ENCODE assay signal across 17 cellular contexts in the genomic region with DNA sequence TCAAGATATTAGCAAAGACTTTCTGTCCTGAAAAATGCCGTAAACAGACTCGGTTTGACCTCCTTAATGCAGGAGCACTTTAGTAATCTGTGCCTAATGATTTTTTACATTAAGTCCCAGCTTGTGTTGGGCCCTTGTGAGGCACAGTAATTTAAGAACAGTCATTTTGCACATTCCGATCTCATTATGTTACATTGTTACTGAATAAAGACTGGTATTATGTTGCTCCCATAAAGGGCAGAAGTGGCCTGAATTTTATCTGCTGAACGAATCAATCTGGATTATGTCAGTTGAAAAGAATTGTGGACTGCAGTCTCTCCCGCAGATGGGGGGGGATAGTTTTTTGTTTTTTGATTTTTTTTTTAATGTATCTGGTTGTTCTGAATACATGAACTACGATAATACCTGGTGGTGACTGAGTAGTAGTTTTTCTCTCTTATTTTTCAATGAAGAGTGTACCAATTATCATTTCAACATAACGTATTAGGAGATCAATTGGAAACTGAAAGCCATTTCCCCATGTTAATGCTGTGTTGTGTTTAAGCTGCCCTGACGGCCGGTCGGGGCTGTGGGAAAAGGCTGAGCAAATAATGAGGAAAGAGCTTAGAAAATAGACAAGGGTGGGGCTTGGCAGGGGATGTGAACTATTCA.
DNase-seq lines count a peak whose midpoint lies in the region; ATAC-seq, FAIRE-seq and TF ChIP-seq lines count a peak whose summit lies in the region.
"Had no signal": no experiment of that assay in that cellular context is flagged by ENCODE, and none has a peak within 500 bp of the region (broad histone marks: within the 10 kb centered on the region; RNA-seq: fewer than 3 reads in every experiment).

No MANE protein-coding gene starts in this region.

- intact Hi-C loops in HepG2 (cut with micrococcal nuclease; ENCODE audit: unreplicated experiment) (no loop called here), Calu3 (cut with micrococcal nuclease; ENCODE audit: unreplicated experiment) (no loop called here), upper lobe of right lung (cut with DNase I) (no loop called here)

- no peak overlapping the region for H3K9ac ChIP-seq in HepG2 (ENCODE audit: insufficient read depth, low read depth, low read length)

- CTCF ChIA-PET in HepG2 (lab: Yijun Ruan, JAX; ENCODE audit: low intra/inter-chr PET ratio, low total read pairs) = no interaction called here
- CTCF ChIA-PET in Calu3 (lab: Charles Lee) = interaction anchor here (0.7 kb wide), 3 partner anchors 60 to 1547 kb away, joined by 3 read pairs; no protein-coding TSS in a partner anchor

- peaks cover 10% of the 10 kb centered on the region for H3K4me1 Mint-ChIP-seq in HFFc6 (ENCODE audit: low read depth)
- H3K4me1 Mint-ChIP-seq in Calu3 (ENCODE audit: low read depth, unreplicated experiment) = no peaks in the 10 kb centered on the region
- H3K4me1 Mint-ChIP-seq: stimulated activated naive CD8-positive, alpha-beta T cell treated with anti-CD3 and anti-CD28 coated beads, Interleukin-15, amount 100 ng/mL, for 72 hours had no signal

- H3K4me2 ChIP-seq in HepG2 (ENCODE audit: low read depth, low read length) = peak overlapping the region; percentile 37; the same call in 1 of the 2 replicates

- no peak for TF ChIP-seq EP300 in HepG2 (IDR thresholded peaks at IDR 0.05; ENCODE audit: low read depth in 2 of 2, low read length in 2 of 2)
- no peak for TF ChIP-seq EP300 in HepG2 (CRISPR knock-in tag; IDR thresholded peaks at IDR 0.05; ENCODE audit: borderline replicate concordance)

- H3K27ac ChIP-seq in WERI-Rb-1 = peak overlapping the region; percentile 60
- no peak overlapping the region for H3K27ac ChIP-seq in HepG2 (ENCODE audit: extremely low read length, insufficient read depth, low read length)
- peak overlapping the region; percentile 5 for H3K27ac ChIP-seq in substantia nigra (ENCODE audit: low read depth, low read length, poor library complexity, severe bottlenecking)
- H3K27ac ChIP-seq in upper lobe of right lung = no peak overlapping the region
- H3K27ac ChIP-seq in effector memory CD4-positive, alpha-beta T cell (ENCODE audit: insufficient read depth, low read length, poor library complexity, severe bottlenecking) = no peak overlapping the region

- TF ChIP-seq CTCF in HFFc6 (IDR thresholded peaks at IDR 0.05) = no peak
- no peak for TF ChIP-seq CTCF in WERI-Rb-1 (IDR thresholded peaks at IDR 0.05; ENCODE audit: low read depth, low read length)
- TF ChIP-seq CTCF in HepG2 (CRISPR knock-in tag; IDR thresholded peaks at IDR 0.05) = no peak
- TF ChIP-seq CTCF in Calu3 (IDR thresholded peaks at IDR 0.05; ENCODE audit: unreplicated experiment) = no peak
- no peak for TF ChIP-seq CTCF in upper lobe of right lung (IDR thresholded peaks at IDR 0.05)

- in situ Hi-C loops in HepG2 (cut with HindIII; ENCODE audit: extremely low pct_ligation_motif_present, low pct_unique_long_range_greater_than_20kb) = loop anchor here (25.0 kb wide), 1 partner anchor 925 kb away; no protein-coding TSS in a partner anchor

- no peak overlapping the region for H2AFZ ChIP-seq in HepG2 (ENCODE audit: low read length)

- DNase-seq in HFFc6 (no peak), WERI-Rb-1 (peak; percentile 67), HepG2 (ENCODE audit: low spot score) (peak; percentile 44), substantia nigra (lab: John Stamatoyannopoulos, UW) (peak in 2 of 49 donors; percentile 12 to 22), Calu3 (no peak), upper lobe of right lung (no peak)
- DNase-seq in effector memory CD4-positive, alpha-beta T cell = no peak
- DNase-seq: activated CD8-positive, alpha-beta memory T cell treated with anti-CD3 and anti-CD28 coated beads for 24 hours; cortex of kidney; kidney; NCI-H2029; posterior cingulate gyrus; stimulated activated CD4-positive, alpha-beta T cell treated with anti-CD3 and anti-CD28 coated beads, Interleukin-4, amount 100 ng/mL, for 4 hours; stimulated activated naive CD8-positive, alpha-beta T cell treated with anti-CD3 and anti-CD28 coated beads, Interleukin-15, amount 100 ng/mL, for 72 hours had no signal

- H4K20me1 ChIP-seq in HepG2 (ENCODE audit: insufficient read depth, low read length) = no peaks in the 10 kb centered on the region; the same call in 1 of the 2 replicates

- 29% methylated on average over 10 of the region's 10 CpGs for WGBS in HepG2 (ENCODE audit: low lambda C conversion rate)

- H3K36me3 ChIP-seq in WERI-Rb-1 = no peaks in the 10 kb centered on the region
- no peaks in the 10 kb centered on the region for H3K36me3 ChIP-seq in HepG2 (replicated peaks in 1 of 2; ENCODE audit: control insufficient read depth in 1 of 2, insufficient read depth in 2 of 2, low read length in 2 of 2)
- H3K36me3 ChIP-seq in upper lobe of right lung = no peaks in the 10 kb centered on the region
- H3K36me3 ChIP-seq in effector memory CD4-positive, alpha-beta T cell (ENCODE audit: control insufficient read depth, insufficient read depth, low read length) = no peaks in the 10 kb centered on the region

- TF ChIP-seq RAD21 in HepG2 (CRISPR knock-in tag; IDR thresholded peaks at IDR 0.05) = no peak

- ATAC-seq in HepG2 (peak; percentile 21; the same call in 1 of the 3 replicates), upper lobe of right lung (no peak)
- ATAC-seq: K562; stimulated activated naive CD8-positive, alpha-beta T cell treated with anti-CD3 and anti-CD28 coated beads, Interleukin-15, amount 100 ng/mL, for 72 hours had no signal

- H3K79me2 ChIP-seq in HepG2 (ENCODE audit: insufficient read depth, low read length) = no peaks in the 10 kb centered on the region

- H3K27me3 Mint-ChIP-seq in HFFc6 (ENCODE audit: insufficient read depth) (peaks cover 11% of the 10 kb centered on the region), Calu3 (ENCODE audit: unreplicated experiment) (peaks cover 34% of the 10 kb centered on the region)

- H3K4me1 ChIP-seq in HepG2 (ENCODE audit: insufficient read depth, low read length) = peaks cover 39% of the 10 kb centered on the region
- H3K4me1 ChIP-seq in upper lobe of right lung = no peaks in the 10 kb centered on the region
- no peaks in the 10 kb centered on the region for H3K4me1 ChIP-seq in effector memory CD4-positive, alpha-beta T cell (ENCODE audit: control insufficient read depth, insufficient read depth, low read length, poor library complexity, severe bottlenecking)

- H3K4me3 Mint-ChIP-seq in HFFc6 = peak overlapping the region; percentile 60
- H3K4me3 Mint-ChIP-seq in Calu3 (ENCODE audit: low read depth, unreplicated experiment) = no peak overlapping the region
- H3K4me3 Mint-ChIP-seq: activated naive CD8-positive, alpha-beta T cell; stimulated activated naive CD8-positive, alpha-beta T cell treated with anti-CD3 and anti-CD28 coated beads, Interleukin-15, amount 100 ng/mL, for 72 hours had no signal

- POLR2A ChIA-PET in HepG2 (lab: Yijun Ruan, JAX) = interaction anchor here (0.7 kb wide), 1 partner anchor 683 kb away, joined by 3 read pairs; no protein-coding TSS in a partner anchor

- FAIRE-seq in HepG2 (lab: Jason Lieb, UNC) = no peak
- FAIRE-seq: frontal cortex, K562, kidney had no signal

- H3K9me3 ChIP-seq in WERI-Rb-1 (ENCODE audit: severe bottlenecking) (no peaks in the 10 kb centered on the region), HepG2 (ENCODE audit: low read length) (no peaks in the 10 kb centered on the region), upper lobe of right lung (no peaks in the 10 kb centered on the region)
- no peaks in the 10 kb centered on the region for H3K9me3 ChIP-seq in effector memory CD4-positive, alpha-beta T cell (ENCODE audit: control insufficient read depth, low read length)

- H3K4me3 ChIP-seq in WERI-Rb-1 (ENCODE audit: low read depth, low read length) (peak overlapping the region; percentile 44), HepG2 (replicated peaks in 1 of 3; ENCODE audit: insufficient read depth in 1 of 3, low read depth in 2 of 3, low read length in 3 of 3) (no peak overlapping the region; a peak in 1 of 6 replicates), upper lobe of right lung (no peak overlapping the region)
- H3K4me3 ChIP-seq in effector memory CD4-positive, alpha-beta T cell (ENCODE audit: insufficient read depth, low read depth, low read length, poor library complexity, severe bottlenecking) = no peak overlapping the region
- H3K4me3 ChIP-seq: K562 had no signal

- no peaks in the 10 kb centered on the region for H3K27me3 ChIP-seq in WERI-Rb-1 (ENCODE audit: insufficient read depth, low read depth, severe bottlenecking)
- H3K27me3 ChIP-seq in HepG2 (ENCODE audit: control insufficient read depth in 1 of 2, insufficient read depth in 2 of 2, low read length in 2 of 2) = no peaks in the 10 kb centered on the region
- peaks cover 15% of the 10 kb centered on the region for H3K27me3 ChIP-seq in upper lobe of right lung
- peaks cover 4% of the 10 kb centered on the region for H3K27me3 ChIP-seq in effector memory CD4-positive, alpha-beta T cell (replicated peaks; ENCODE audit: control insufficient read depth, insufficient read depth, low read length, poor library complexity, severe bottlenecking)

- H3K36me3 Mint-ChIP-seq in HFFc6 (ENCODE audit: low read depth) (no peaks in the 10 kb centered on the region), Calu3 (ENCODE audit: insufficient read depth, unreplicated experiment) (no peaks in the 10 kb centered on the region)
- H3K36me3 Mint-ChIP-seq: activated naive CD8-positive, alpha-beta T cell had no signal

- TF ChIP-seq POLR2A in HepG2 (IDR thresholded peaks at IDR 0.05; ENCODE audit: insufficient read depth in 1 of 2, low read depth in 2 of 2, low read length in 2 of 2) = no peak

- BruUV-seq in HepG2 (replicated peaks; lab: Mats Ljungman, UMichigan) (no TSS peak), Calu3 (replicated peaks; lab: Mats Ljungman, UMichigan) (no TSS peak)

- H3K9me3 Mint-ChIP-seq in HFFc6 (no peaks in the 10 kb centered on the region), Calu3 (ENCODE audit: low read depth, unreplicated experiment) (peaks cover 10% of the 10 kb centered on the region)
- H3K9me3 Mint-ChIP-seq: stimulated activated naive CD8-positive, alpha-beta T cell treated with anti-CD3 and anti-CD28 coated beads, Interleukin-15, amount 100 ng/mL, for 72 hours had no signal

- H3K27ac Mint-ChIP-seq in HFFc6 (no peak overlapping the region), Calu3 (ENCODE audit: unreplicated experiment) (no peak overlapping the region)
- H3K27ac Mint-ChIP-seq: activated naive CD8-positive, alpha-beta T cell; stimulated activated naive CD8-positive, alpha-beta T cell treated with anti-CD3 and anti-CD28 coated beads, Interleukin-15, amount 100 ng/mL, for 72 hours had no signal

TF ChIP-seq in HepG2, 621 proteins besides CTCF, POLR2A, EP300 and RAD21 (continues in another document):
- TF ChIP-seq NFRKB (IDR thresholded peaks at IDR 0.05) = no peak
- TF ChIP-seq CBX5 (CRISPR knock-in tag; IDR thresholded peaks at IDR 0.05; ENCODE audit: borderline replicate concordance) = no peak
- TF ChIP-seq, protein P1, sequence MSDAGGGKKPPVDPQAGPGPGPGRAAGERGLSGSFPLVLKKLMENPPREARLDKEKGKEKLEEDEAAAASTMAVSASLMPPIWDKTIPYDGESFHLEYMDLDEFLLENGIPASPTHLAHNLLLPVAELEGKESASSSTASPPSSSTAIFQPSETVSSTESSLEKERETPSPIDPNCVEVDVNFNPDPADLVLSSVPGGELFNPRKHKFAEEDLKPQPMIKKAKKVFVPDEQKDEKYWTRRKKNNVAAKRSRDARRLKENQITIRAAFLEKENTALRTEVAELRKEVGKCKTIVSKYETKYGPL (CRISPR knock-in tag; IDR thresholded peaks at IDR 0.05) = no peak
- no peak for TF ChIP-seq ZNF296 (CRISPR knock-in tag; conservative IDR thresholded peaks at IDR 0.05)

Comparison
In these comparisons a context has a peak if more than half of its experiments do, and no peak if none do; other contexts are left out.
1. DNase-seq: peak in WERI-Rb-1 (single experiment) and HepG2 (single experiment); none in HFFc6 (single experiment), Calu3 (single experiment), upper lobe of right lung (single experiment) and effector memory CD4-positive, alpha-beta T cell (0 of 3).
2. H3K27ac ChIP-seq: peak in WERI-Rb-1 (single experiment) and substantia nigra (single experiment); none in HepG2 (single experiment), upper lobe of right lung (single experiment) and effector memory CD4-positive, alpha-beta T cell (single experiment).